Comparison of ENCODE assay signal across 15 cellular contexts in the genomic region with DNA sequence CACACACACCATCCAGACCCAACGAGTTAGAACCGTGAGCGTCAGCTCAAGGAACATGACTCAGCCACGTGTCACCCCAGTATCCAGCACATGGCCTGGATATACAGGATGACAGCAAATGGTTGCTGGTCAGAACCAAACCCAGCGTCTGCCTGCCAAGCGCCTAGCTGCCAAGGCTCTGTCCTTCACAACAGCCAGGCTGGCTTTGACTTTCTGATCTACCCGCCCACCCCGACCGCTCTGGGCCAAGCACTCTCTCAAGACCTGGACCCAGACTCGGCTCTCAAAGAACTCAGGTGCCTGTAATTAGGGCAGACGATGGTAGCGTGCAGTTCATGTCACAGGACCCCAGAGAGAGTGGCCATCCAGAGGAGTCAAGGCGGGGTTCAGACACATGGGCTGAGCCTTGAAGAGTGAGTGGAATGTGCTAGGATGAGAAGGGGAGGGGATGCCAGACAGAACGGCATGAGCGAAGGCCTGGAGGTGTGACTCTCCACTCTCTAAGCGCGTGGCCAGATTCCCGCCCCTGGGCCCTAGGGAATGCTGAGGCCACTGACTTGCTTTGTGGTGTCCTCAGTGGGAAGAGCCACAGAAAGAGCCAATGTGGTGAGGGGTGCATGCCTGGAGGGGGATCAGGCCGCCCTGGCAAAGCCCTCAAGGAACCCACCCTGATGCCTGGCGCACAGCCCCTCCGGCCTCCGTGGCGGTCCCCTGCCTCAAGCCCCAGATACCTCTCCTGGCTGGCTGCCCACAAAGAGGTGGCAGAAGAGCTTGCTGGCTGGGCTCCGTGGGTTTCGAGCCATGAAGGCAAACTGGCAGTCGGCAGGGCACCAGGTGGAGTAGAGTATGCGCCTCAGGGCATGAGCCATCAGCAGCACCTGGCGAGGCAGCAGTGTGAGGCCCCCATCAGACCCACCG. TPM values are rescaled to one million over a fixed set of nuclear protein-coding genes. Genes with fewer than 3 reads are reported as not detected.
DNase-seq lines count a peak whose midpoint lies in the region; ATAC-seq, FAIRE-seq and TF ChIP-seq lines count a peak whose summit lies in the region.
"Had no signal": no experiment of that assay in that cellular context is flagged by ENCODE, and none has a peak within 500 bp of the region (broad histone marks: within the 10 kb centered on the region; RNA-seq: fewer than 3 reads in every experiment).

No MANE protein-coding gene starts in this region.

- H3K4me3 Mint-ChIP-seq in activated naive CD8-positive, alpha-beta T cell treated with anti-CD3 and anti-CD28 coated beads, Interleukin-2, amount 10 ng/mL, durations not matched to agents 7 days and 5 days: no peak overlapping the region
- H3K4me3 Mint-ChIP-seq in activated naive CD8-positive, alpha-beta T cell treated with anti-CD3 and anti-CD28 coated beads, Interleukin-2, amount 50 U/mL, for 24 hours: no peak overlapping the region
- H3K4me3 Mint-ChIP-seq in glutamatergic neuron (ENCODE audit: unreplicated experiment): no peak overlapping the region

- no peaks in the 10 kb centered on the region for H3K36me3 ChIP-seq in SK-N-SH (replicated peaks in 1 of 2; ENCODE audit: control insufficient read depth in 1 of 2, insufficient read depth in 2 of 2, low read length in 1 of 2)
- H3K36me3 ChIP-seq: BLaER1, HAP-1 had no signal

- no peak overlapping the region for H3K27ac Mint-ChIP-seq in activated naive CD8-positive, alpha-beta T cell treated with anti-CD3 and anti-CD28 coated beads, Interleukin-2, amount 10 ng/mL, durations not matched to agents 7 days and 5 days
- no peak overlapping the region for H3K27ac Mint-ChIP-seq in activated naive CD8-positive, alpha-beta T cell treated with anti-CD3 and anti-CD28 coated beads, Interleukin-2, amount 50 U/mL, for 24 hours
- no peak overlapping the region for H3K27ac Mint-ChIP-seq in glutamatergic neuron (ENCODE audit: unreplicated experiment)

- peak overlapping the region in 1 of 2 experiments; percentile 44; a peak in 2 of 4 replicates for H3K27ac ChIP-seq in SK-N-SH (ENCODE audit: low read depth in 2 of 2, low read length in 1 of 2)
- H3K27ac ChIP-seq: BLaER1, KMS-11 had no signal

- POLR2A ChIA-PET in activated naive CD8-positive, alpha-beta T cell treated with anti-CD3 and anti-CD28 coated beads, Interleukin-2, amount 10 ng/mL, durations not matched to agents 7 days and 5 days (lab: Charles Lee): no interaction called here
- POLR2A ChIA-PET in SK-N-SH (lab: Yijun Ruan, JAX): no interaction called here

- H3F3A ChIP-seq in SK-N-SH (replicated peaks; ENCODE audit: insufficient read depth): no peaks in the 10 kb centered on the region

- H4K20me1 ChIP-seq in SK-N-SH (ENCODE audit: insufficient read depth): no peaks in the 10 kb centered on the region

- H3K9me3 ChIP-seq in SK-N-SH: no peaks in the 10 kb centered on the region
- H3K9me3 ChIP-seq: BLaER1, HAP-1 had no signal

- H3K79me2 ChIP-seq in SK-N-SH (ENCODE audit: insufficient read depth): no peaks in the 10 kb centered on the region

- FAIRE-seq in urothelium cell line (lab: Jason Lieb, UNC): peak; percentile 35
- FAIRE-seq: islet of Langerhans had no signal

- TF ChIP-seq EP300 in SK-N-SH (IDR thresholded peaks at IDR 0.05; ENCODE audit: borderline replicate concordance in 1 of 2, low read depth in 1 of 2, low read length in 1 of 2): no peak

- no peak overlapping the region for H2AFZ ChIP-seq in SK-N-SH (ENCODE audit: low read depth)

- no peak overlapping the region for H3K4me3 ChIP-seq in SK-N-SH (ENCODE audit: low read depth in 2 of 2, low read length in 1 of 2)
- H3K4me3 ChIP-seq: BLaER1, HAP-1 had no signal

- ATAC-seq in activated naive CD8-positive, alpha-beta T cell treated with anti-CD3 and anti-CD28 coated beads, Interleukin-2, amount 10 ng/mL, durations not matched to agents 7 days and 5 days (ENCODE audit: low read depth): no peak
- no peak for ATAC-seq in activated naive CD8-positive, alpha-beta T cell treated with anti-CD3 and anti-CD28 coated beads, Interleukin-2, amount 50 U/mL, for 24 hours
- ATAC-seq in HG02678 (IDR thresholded peaks at IDR 0.05; ENCODE audit: unreplicated experiment): no peak

- no peaks in the 10 kb centered on the region for H3K27me3 ChIP-seq in SK-N-SH (ENCODE audit: insufficient read depth)

- TF ChIP-seq CTCF in SK-N-SH (IDR thresholded peaks at IDR 0.05) (no peak), glutamatergic neuron (IDR thresholded peaks at IDR 0.05; ENCODE audit: partially characterized antibody, unreplicated experiment) (no peak)

- WGBS in SK-N-SH (ENCODE audit: low lambda C conversion rate): 96% methylated on average over 14 of the region's 29 CpGs

- H3K36me3 Mint-ChIP-seq in activated naive CD8-positive, alpha-beta T cell treated with anti-CD3 and anti-CD28 coated beads, Interleukin-2, amount 10 ng/mL, durations not matched to agents 7 days and 5 days: no peaks in the 10 kb centered on the region
- H3K36me3 Mint-ChIP-seq in activated naive CD8-positive, alpha-beta T cell treated with anti-CD3 and anti-CD28 coated beads, Interleukin-2, amount 50 U/mL, for 24 hours (ENCODE audit: low read depth): no peaks in the 10 kb centered on the region
- peaks cover 5% of the 10 kb centered on the region for H3K36me3 Mint-ChIP-seq in glutamatergic neuron (ENCODE audit: unreplicated experiment)

- H3K27me3 Mint-ChIP-seq in activated naive CD8-positive, alpha-beta T cell treated with anti-CD3 and anti-CD28 coated beads, Interleukin-2, amount 10 ng/mL, durations not matched to agents 7 days and 5 days: peaks cover 21% of the 10 kb centered on the region
- H3K27me3 Mint-ChIP-seq in activated naive CD8-positive, alpha-beta T cell treated with anti-CD3 and anti-CD28 coated beads, Interleukin-2, amount 50 U/mL, for 24 hours: peaks cover 20% of the 10 kb centered on the region
- H3K27me3 Mint-ChIP-seq in glutamatergic neuron (ENCODE audit: unreplicated experiment): peaks cover 12% of the 10 kb centered on the region

- H3K9me2 ChIP-seq in SK-N-SH: no peaks in the 10 kb centered on the region

- H3K4me2 ChIP-seq in SK-N-SH: no peak overlapping the region
- H3K4me2 ChIP-seq: BLaER1, KMS-11 had no signal

- TF ChIP-seq RAD21 in SK-N-SH (IDR thresholded peaks at IDR 0.05; ENCODE audit: low read length): no peak

- no peaks in the 10 kb centered on the region for H3K4me1 ChIP-seq in SK-N-SH (ENCODE audit: control insufficient read depth in 1 of 2, insufficient read depth in 2 of 2, low read depth in 1 of 2, low read length in 1 of 2)
- H3K4me1 ChIP-seq: BLaER1, HAP-1 had no signal

- peaks cover 5% of the 10 kb centered on the region for H3K4me1 Mint-ChIP-seq in activated naive CD8-positive, alpha-beta T cell treated with anti-CD3 and anti-CD28 coated beads, Interleukin-2, amount 10 ng/mL, durations not matched to agents 7 days and 5 days
- no peaks in the 10 kb centered on the region for H3K4me1 Mint-ChIP-seq in activated naive CD8-positive, alpha-beta T cell treated with anti-CD3 and anti-CD28 coated beads, Interleukin-2, amount 50 U/mL, for 24 hours
- peaks cover 4% of the 10 kb centered on the region for H3K4me1 Mint-ChIP-seq in glutamatergic neuron (ENCODE audit: low read depth, unreplicated experiment)

- CTCF ChIA-PET in SK-N-SH (lab: Yijun Ruan, JAX): no interaction called here

- no peak overlapping the region for H3K9ac ChIP-seq in SK-N-SH
- H3K9ac ChIP-seq: BLaER1, KMS-11 had no signal

- peak; percentile 28 for DNase-seq in activated naive CD8-positive, alpha-beta T cell treated with anti-CD3 and anti-CD28 coated beads, Interleukin-2, amount 10 ng/mL, durations not matched to agents 7 days and 5 days
- no peak for DNase-seq in activated naive CD8-positive, alpha-beta T cell treated with anti-CD3 and anti-CD28 coated beads, Interleukin-2, amount 50 U/mL, for 24 hours
- peak; percentile 25 for DNase-seq in SK-N-SH
- DNase-seq in fibroblast of the conjunctiva (ENCODE audit: low read depth): peak; percentile 18
- no peak for DNase-seq in urothelium cell line (ENCODE audit: low spot score)
- no peak for DNase-seq in NCI-H2171 (lab: John Stamatoyannopoulos, UW)
- no peak for DNase-seq in glutamatergic neuron
- DNase-seq: cortex of kidney, retina had no signal

- H3K9me3 Mint-ChIP-seq in activated naive CD8-positive, alpha-beta T cell treated with anti-CD3 and anti-CD28 coated beads, Interleukin-2, amount 10 ng/mL, durations not matched to agents 7 days and 5 days: no peaks in the 10 kb centered on the region
- no peaks in the 10 kb centered on the region for H3K9me3 Mint-ChIP-seq in activated naive CD8-positive, alpha-beta T cell treated with anti-CD3 and anti-CD28 coated beads, Interleukin-2, amount 50 U/mL, for 24 hours
- peaks cover 4% of the 10 kb centered on the region for H3K9me3 Mint-ChIP-seq in glutamatergic neuron (ENCODE audit: unreplicated experiment)

TF ChIP-seq in SK-N-SH, 30 proteins besides CTCF, POLR2A, EP300 and RAD21:
- TF ChIP-seq GATA2 (CRISPR knock-in tag; IDR thresholded peaks at IDR 0.05): no peak
- TF ChIP-seq MAX (IDR thresholded peaks at IDR 0.05; ENCODE audit: low read depth): peak; percentile 95

RNA-seq across cellular contexts. Expression of gene SH2D5, which starts 7.1 kb away (rescaled TPM):
- under 1 TPM; 0.11 to 0.14 TPM for total RNA-seq in activated naive CD8-positive, alpha-beta T cell treated with anti-CD3 and anti-CD28 coated beads, Interleukin-2, amount 10 ng/mL, durations not matched to agents 7 days and 5 days
- 6.1 and 6.5 TPM in 2 replicates for polyA plus RNA-seq in SK-N-SH (2012; rRNA removed)
- polyA plus RNA-seq in SK-N-SH (2012; cell fraction: cytosol; rRNA removed): 3.2 and 4.1 TPM in 2 replicates
- 28.8 and 30.4 TPM in 2 replicates for polyA plus RNA-seq in SK-N-SH (2012; cell fraction: nucleus; rRNA removed)
- total RNA-seq in glutamatergic neuron (ENCODE audit: unreplicated experiment): 1.2 TPM

RNA-seq across cellular contexts. Expression of gene KIF17, which starts 7.6 kb away (rescaled TPM):
- not detected for total RNA-seq in activated naive CD8-positive, alpha-beta T cell treated with anti-CD3 and anti-CD28 coated beads, Interleukin-2, amount 10 ng/mL, durations not matched to agents 7 days and 5 days
- polyA plus RNA-seq in SK-N-SH (2012; rRNA removed): 4.1 and 4.3 TPM in 2 replicates
- polyA plus RNA-seq in SK-N-SH (2012; cell fraction: cytosol; rRNA removed): 2.2 and 4.1 TPM in 2 replicates
- 7.7 and 9.5 TPM in 2 replicates for polyA plus RNA-seq in SK-N-SH (2012; cell fraction: nucleus; rRNA removed)
- total RNA-seq in glutamatergic neuron (ENCODE audit: unreplicated experiment): 1.6 TPM
- total RNA-seq: SK-MEL-5 had no signal

Comparison
In these comparisons a context has a peak if more than half of its experiments do, and no peak if none do; other contexts are left out.
1. DNase-seq: peak in activated naive CD8-positive, alpha-beta T cell treated with anti-CD3 and anti-CD28 coated beads, Interleukin-2, amount 10 ng/mL, durations not matched to agents 7 days and 5 days (single experiment), SK-N-SH (single experiment) and fibroblast of the conjunctiva (single experiment); none in activated naive CD8-positive, alpha-beta T cell treated with anti-CD3 and anti-CD28 coated beads, Interleukin-2, amount 50 U/mL, for 24 hours (single experiment), urothelium cell line (single experiment), NCI-H2171 (single experiment) and glutamatergic neuron (single experiment).